In genomic region chr9:32384364-32385134, GRCh38 we compare ENCODE assay signal across 8 cellular contexts. TPM values are rescaled to one million over a fixed set of nuclear protein-coding genes. Genes with fewer than 3 reads are reported as not detected.
DNase-seq lines count a peak whose midpoint lies in the region; ATAC-seq and TF ChIP-seq lines count a peak whose summit lies in the region.

TSS of gene ACO1 (plus strand) at chr9:32384643. CDS start at chr9:32405507, 20,864 bp downstream.

- H3K4me1 ChIP-seq in mucosa of stomach (ENCODE audit: control insufficient read depth, insufficient read depth, low read length) = no peaks in the 10 kb centered on the region

- DNase-seq in DMS 273 (lab: John Stamatoyannopoulos, UW; ENCODE audit: unreplicated experiment) (peak; percentile 93), HT1080 (ENCODE audit: low read depth) (peak; percentile 84), OCI-M1 (lab: John Stamatoyannopoulos, UW) (peak; percentile 94), erythroblast (lab: John Stamatoyannopoulos, UW) (peak; percentile 90 to 95)
- DNase-seq in activated T-cell treated with anti-CD3 and anti-CD28 coated beads, Interleukin-2, amount 50 U/mL, for 1 hour = peak; percentile 91
- DNase-seq in stimulated activated CD8-positive, alpha-beta memory T cell treated with anti-CD3 and anti-CD28 coated beads, Interleukin-4, amount 100 ng/mL, for 48 hours = peak; percentile 91

- peak within 1 kb of the TSS; percentile 47 for H3K4me3 ChIP-seq in mucosa of stomach (ENCODE audit: low read length)

- peak; percentile 97 for ATAC-seq in GM21381 (IDR thresholded peaks at IDR 0.05; ENCODE audit: unreplicated experiment)

- H3K27me3 ChIP-seq in mucosa of stomach (ENCODE audit: control insufficient read depth, insufficient read depth, low read length) = no peaks in the 10 kb centered on the region

- peak; percentile 55 for TF ChIP-seq POLR2A in erythroblast (IDR thresholded peaks at IDR 0.05; ENCODE audit: low read length)

- H3K9ac ChIP-seq in mucosa of stomach (ENCODE audit: low read length) = peak within 1 kb of the TSS; percentile 74

- H3K9me3 ChIP-seq in mucosa of stomach (ENCODE audit: control insufficient read depth, low read length) = no peaks in the 10 kb centered on the region

- no peaks in the 10 kb centered on the region for H3K36me3 ChIP-seq in mucosa of stomach (ENCODE audit: control insufficient read depth, insufficient read depth, low read length)

RNA-seq across cellular contexts. Expression of gene ACO1, which starts in this region (rescaled TPM):
- 45.2 and 57.6 TPM in 2 replicates for total RNA-seq in HT1080 (2014; rRNA removed; shearing (Covaris generic))
- 45.8 and 57.1 TPM in 2 replicates for polyA plus RNA-seq in HT1080 (2015; cell fraction: cytosol; rRNA removed)
- polyA plus RNA-seq in HT1080 (2015; cell fraction: nucleus; rRNA removed) = 101 and 109 TPM in 2 replicates

Comparison
In these comparisons a context has a peak if more than half of its experiments do, and no peak if none do; other contexts are left out.
1. Peak in every context shown above with its lines: DNase-seq, ATAC-seq and H3K4me3 ChIP-seq.